ENCODE assay signal across 1 cellular context in genomic region chr1:92843429-92844352, GRCh38.
TF ChIP-seq lines count a peak whose summit lies in the region.

No MANE protein-coding gene starts in this region.

TF ChIP-seq in GM23338, 12 proteins besides CTCF, POLR2A, EP300 and RAD21 (continued from another document):
- TF ChIP-seq REST (IDR thresholded peaks at IDR 0.05; ENCODE audit: unreplicated experiment) (no peak), ZNF331 (CRISPR knock-in tag; IDR thresholded peaks at IDR 0.05; ENCODE audit: low read depth) (no peak), STAT1 (IDR thresholded peaks at IDR 0.05; ENCODE audit: unreplicated experiment) (no peak), EZH2 (IDR thresholded peaks at IDR 0.05; ENCODE audit: low read depth, unreplicated experiment) (no peak), ETS1 (IDR thresholded peaks at IDR 0.05) (no peak)
